6 cellular contexts compared by ENCODE assay signal in the genomic region with DNA sequence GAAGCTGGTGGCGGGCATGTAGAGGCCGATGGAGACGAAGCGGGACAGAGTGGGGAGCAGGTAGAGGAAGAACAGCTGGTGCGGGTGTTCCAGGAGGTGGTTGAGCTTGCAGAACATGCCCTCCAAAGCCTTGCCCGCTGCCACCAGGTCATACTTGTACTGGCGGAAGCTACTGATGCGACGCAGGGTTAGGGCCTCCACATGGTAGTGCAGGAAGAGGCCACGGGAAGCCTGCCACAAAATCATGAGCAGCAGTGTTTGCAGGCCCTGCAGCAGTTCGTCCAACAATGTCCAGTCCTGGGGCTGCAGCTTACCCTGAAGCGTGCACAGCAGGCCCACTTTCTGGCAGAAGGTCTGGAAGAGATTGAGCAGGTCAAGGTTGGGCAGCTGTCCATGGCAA.
DNase-seq lines count a peak whose midpoint lies in the region; ATAC-seq and TF ChIP-seq lines count a peak whose summit lies in the region.
"Not testable (repeated sequence)": the region's sequence is repeated elsewhere in the genome, so short reads cannot be mapped to it uniquely, and the experiment has no call there.

No MANE protein-coding gene starts in this region.

- not testable (repeated sequence) for TF ChIP-seq POLR2A in right lobe of liver (IDR thresholded peaks at IDR 0.05)

- ATAC-seq in RWPE2 (ENCODE audit: low read depth); right cardiac atrium; right lobe of liver; mucosa of descending colon; upper lobe of right lung: not testable (repeated sequence)

- DNase-seq in RWPE2 (ENCODE audit: low spot score), result peak; percentile 29
- peak; percentile 13 for DNase-seq in colonic mucosa
- peak in 2 of 3 donors; percentile 8 to 12 for DNase-seq in right cardiac atrium
- DNase-seq in right lobe of liver, result peak in 2 of 3 donors; percentile 7 to 53
- peak in 2 of 3 donors; percentile 5 to 19 for DNase-seq in mucosa of descending colon
- DNase-seq in upper lobe of right lung, result peak; percentile 25

- not testable (repeated sequence) for H3K36me3 ChIP-seq in RWPE2 (ENCODE audit: low read depth); colonic mucosa; right lobe of liver; mucosa of descending colon (ENCODE audit: low read depth); upper lobe of right lung

- not testable (repeated sequence) for H3K9me3 ChIP-seq in RWPE2 (ENCODE audit: severe bottlenecking); colonic mucosa; right cardiac atrium (ENCODE audit: control insufficient read depth, low read length); right lobe of liver; mucosa of descending colon; upper lobe of right lung

- H3K9ac ChIP-seq in colonic mucosa (ENCODE audit: low read depth in 2 of 2, low read length in 2 of 2), result not testable (repeated sequence)

- intact Hi-C loops in colonic mucosa (cut with DNase I); right cardiac atrium (cut with DNase I); right lobe of liver (cut with DNase I); mucosa of descending colon (cut with DNase I, micrococcal nuclease); upper lobe of right lung (cut with DNase I): not testable (repeated sequence)

- H3K27ac ChIP-seq in RWPE2 (ENCODE audit: poor library complexity, severe bottlenecking); colonic mucosa; right cardiac atrium (ENCODE audit: low read length); right lobe of liver; upper lobe of right lung: not testable (repeated sequence)

- not testable (repeated sequence) for H3K4me1 ChIP-seq in RWPE2 (ENCODE audit: insufficient read depth, poor library complexity, severe bottlenecking); colonic mucosa; right cardiac atrium (ENCODE audit: control insufficient read depth, insufficient read depth, low read length); right lobe of liver; mucosa of descending colon (ENCODE audit: low read depth); upper lobe of right lung

- 92% methylated on average over 6 of the region's 12 CpGs for WGBS in right cardiac atrium
- WGBS in right lobe of liver (ENCODE audit: insufficient coverage, low coverage, low lambda C conversion rate, missing lambda C conversion rate), result no CpG with 5 or more reads among the region's 12 CpGs

- not testable (repeated sequence) for H3K27me3 ChIP-seq in RWPE2 (ENCODE audit: insufficient read depth, poor library complexity, severe bottlenecking); colonic mucosa; right cardiac atrium (ENCODE audit: control insufficient read depth, insufficient read depth); right lobe of liver; upper lobe of right lung

- not testable (repeated sequence) for H3K4me3 ChIP-seq in RWPE2 (ENCODE audit: severe bottlenecking); colonic mucosa; right cardiac atrium (ENCODE audit: low read length); right lobe of liver; mucosa of descending colon; upper lobe of right lung

- TF ChIP-seq CTCF in RWPE2 (IDR thresholded peaks at IDR 0.05; ENCODE audit: poor library complexity, severe bottlenecking); colonic mucosa (IDR thresholded peaks at IDR 0.05); right lobe of liver (IDR thresholded peaks at IDR 0.05); mucosa of descending colon (IDR thresholded peaks at IDR 0.05); upper lobe of right lung (IDR thresholded peaks at IDR 0.05): not testable (repeated sequence)
